8 cellular contexts compared by ENCODE assay signal in genomic region chr6:20213271-20213798, GRCh38. TPM values are rescaled to one million over a fixed set of nuclear protein-coding genes. Genes with fewer than 3 reads are reported as not detected.
DNase-seq lines count a peak whose midpoint lies in the region; ATAC-seq and TF ChIP-seq lines count a peak whose summit lies in the region.

No MANE protein-coding gene starts in this region.

- H3K36me3 ChIP-seq in iPS-18a (ENCODE audit: control insufficient read depth, low read depth, low read length) = no peaks in the 10 kb centered on the region

- H3K4me3 ChIP-seq in iPS-18a (ENCODE audit: low read length) = peak overlapping the region; percentile 64

- intact Hi-C loops in posterior vena cava (cut with DNase I) = loop anchor here (5.0 kb wide), 1 partner anchor 86 kb away; no protein-coding TSS in a partner anchor

- POLR2A ChIA-PET in activated CD4-positive, alpha-beta T cell treated with anti-CD3 and anti-CD28 coated beads, Interleukin-2, amount 10 ng/mL, durations not matched to agents 7 days and 5 days (lab: Charles Lee) = interaction anchor here (0.5 to 0.7 kb wide), 4 partner anchors 42 to 521 kb away, joined by 3 read pairs; no protein-coding TSS in a partner anchor
- POLR2A ChIA-PET in WTC11 (lab: Charles Lee) = interaction anchor here (0.7 to 1.9 kb wide), 3 partner anchors 9 to 189 kb away, joined by 3 to 6 read pairs (median 6); no protein-coding TSS in a partner anchor

- no peak overlapping the region for H3K27ac ChIP-seq in iPS-18a (ENCODE audit: low read length)

- no peaks in the 10 kb centered on the region for H3K9me3 Mint-ChIP-seq in activated CD4-positive, alpha-beta T cell treated with anti-CD3 and anti-CD28 coated beads, Interleukin-2, amount 10 ng/mL, durations not matched to agents 7 days and 5 days
- no peaks in the 10 kb centered on the region for H3K9me3 Mint-ChIP-seq in WTC11
- no peaks in the 10 kb centered on the region for H3K9me3 Mint-ChIP-seq in stimulated activated naive CD8-positive, alpha-beta T cell treated with anti-CD3 and anti-CD28 coated beads, Interleukin-15, amount 100 ng/mL, for 72 hours

- H3K4me3 Mint-ChIP-seq in activated CD4-positive, alpha-beta T cell treated with anti-CD3 and anti-CD28 coated beads, Interleukin-2, amount 10 ng/mL, durations not matched to agents 7 days and 5 days = peak overlapping the region; percentile 97
- H3K4me3 Mint-ChIP-seq in WTC11 = peak overlapping the region; percentile 78
- peak overlapping the region; percentile 84 to 93 for H3K4me3 Mint-ChIP-seq in stimulated activated naive CD8-positive, alpha-beta T cell treated with anti-CD3 and anti-CD28 coated beads, Interleukin-15, amount 100 ng/mL, for 72 hours

- no peak for TF ChIP-seq CTCF in WTC11 (IDR thresholded peaks at IDR 0.05)

- peaks cover 18% of the 10 kb centered on the region for H3K27me3 ChIP-seq in iPS-18a (ENCODE audit: control insufficient read depth, insufficient read depth, low read length)

- H3K27ac Mint-ChIP-seq in activated CD4-positive, alpha-beta T cell treated with anti-CD3 and anti-CD28 coated beads, Interleukin-2, amount 10 ng/mL, durations not matched to agents 7 days and 5 days = peak overlapping the region; percentile 94
- peak overlapping the region; percentile 93 for H3K27ac Mint-ChIP-seq in WTC11
- peak overlapping the region; percentile 95 to 96 for H3K27ac Mint-ChIP-seq in stimulated activated naive CD8-positive, alpha-beta T cell treated with anti-CD3 and anti-CD28 coated beads, Interleukin-15, amount 100 ng/mL, for 72 hours

- peak; percentile 35 for DNase-seq in activated CD4-positive, alpha-beta T cell treated with anti-CD3 and anti-CD28 coated beads, Interleukin-2, amount 10 ng/mL, durations not matched to agents 7 days and 5 days
- no peak for DNase-seq in activated CD4-positive, alpha-beta T cell treated with anti-CD3 and anti-CD28 coated beads for 4 hours
- DNase-seq in WTC11 (ENCODE audit: low spot score) = no peak
- DNase-seq in stimulated activated naive CD8-positive, alpha-beta T cell treated with anti-CD3 and anti-CD28 coated beads, Interleukin-15, amount 100 ng/mL, for 72 hours = no peak
- no peak for DNase-seq in posterior vena cava (ENCODE audit: low spot score)
- no peak for DNase-seq in activated CD4-positive, CD25-positive, alpha-beta regulatory T cell treated with anti-CD3 and anti-CD28 coated beads, Interleukin-2, amount 50 U/mL, for 72 hours

- no peak overlapping the region for H3K9ac ChIP-seq in iPS-18a (ENCODE audit: low read length)

- CTCF ChIA-PET in activated CD4-positive, alpha-beta T cell treated with anti-CD3 and anti-CD28 coated beads, Interleukin-2, amount 10 ng/mL, durations not matched to agents 7 days and 5 days (lab: Charles Lee) = interaction anchor here (0.6 to 2.1 kb wide), 7 partner anchors 8 to 201 kb away, joined by 3 to 6 read pairs (median 4); no protein-coding TSS in a partner anchor
- CTCF ChIA-PET in WTC11 (lab: Charles Lee) = interaction anchor here (0.6 to 3.6 kb wide), 6 partner anchors 10 to 1468 kb away, joined by 3 to 18 read pairs (median 4); no protein-coding TSS in a partner anchor

- H3K4me1 Mint-ChIP-seq in activated CD4-positive, alpha-beta T cell treated with anti-CD3 and anti-CD28 coated beads, Interleukin-2, amount 10 ng/mL, durations not matched to agents 7 days and 5 days = peaks cover 38% of the 10 kb centered on the region
- H3K4me1 Mint-ChIP-seq in WTC11 = peaks cover 25% of the 10 kb centered on the region
- H3K4me1 Mint-ChIP-seq in stimulated activated naive CD8-positive, alpha-beta T cell treated with anti-CD3 and anti-CD28 coated beads, Interleukin-15, amount 100 ng/mL, for 72 hours = peaks cover 29% of the 10 kb centered on the region

- H3K9me3 ChIP-seq in iPS-18a (ENCODE audit: control insufficient read depth, low read depth, low read length) = no peaks in the 10 kb centered on the region

- ATAC-seq in WTC11 = no peak
- ATAC-seq in stimulated activated naive CD8-positive, alpha-beta T cell treated with anti-CD3 and anti-CD28 coated beads, Interleukin-15, amount 100 ng/mL, for 72 hours = no peak
- no peak for ATAC-seq in GM18861 (IDR thresholded peaks at IDR 0.05; ENCODE audit: unreplicated experiment)

- H3K27me3 Mint-ChIP-seq in activated CD4-positive, alpha-beta T cell treated with anti-CD3 and anti-CD28 coated beads, Interleukin-2, amount 10 ng/mL, durations not matched to agents 7 days and 5 days = no peaks in the 10 kb centered on the region
- no peaks in the 10 kb centered on the region; the same call in 1 of the 2 replicates for H3K27me3 Mint-ChIP-seq in WTC11 (ENCODE audit: low read depth)
- H3K27me3 Mint-ChIP-seq in stimulated activated naive CD8-positive, alpha-beta T cell treated with anti-CD3 and anti-CD28 coated beads, Interleukin-15, amount 100 ng/mL, for 72 hours = peaks cover 12% of the 10 kb centered on the region

- peaks cover 14% of the 10 kb centered on the region for H3K4me1 ChIP-seq in iPS-18a (ENCODE audit: control insufficient read depth, low read depth, low read length)

- H3K36me3 Mint-ChIP-seq in activated CD4-positive, alpha-beta T cell treated with anti-CD3 and anti-CD28 coated beads, Interleukin-2, amount 10 ng/mL, durations not matched to agents 7 days and 5 days (ENCODE audit: low read depth) = peaks cover 3% of the 10 kb centered on the region
- no peaks in the 10 kb centered on the region for H3K36me3 Mint-ChIP-seq in WTC11

TF ChIP-seq in WTC11, 78 proteins besides CTCF, POLR2A, EP300 and RAD21 (continues in another document):
- TF ChIP-seq CREM (CRISPR knock-in tag; IDR thresholded peaks at IDR 0.05) = no peak
- TF ChIP-seq ZBTB21 (CRISPR knock-in tag; IDR thresholded peaks at IDR 0.05; ENCODE audit: borderline replicate concordance) = no peak
- no peak for TF ChIP-seq E2F5 (CRISPR knock-in tag; IDR thresholded peaks at IDR 0.05)
- no peak for TF ChIP-seq IRF1 (CRISPR knock-in tag; IDR thresholded peaks at IDR 0.05)
- no peak for TF ChIP-seq ZNF232 (CRISPR knock-in tag; IDR thresholded peaks at IDR 0.05)
- no peak for TF ChIP-seq SMAD4 (CRISPR knock-in tag; IDR thresholded peaks at IDR 0.05)
- TF ChIP-seq AR (CRISPR knock-in tag; IDR thresholded peaks at IDR 0.05) = no peak
- no peak for TF ChIP-seq ZNF423 (CRISPR knock-in tag; IDR thresholded peaks at IDR 0.05)
- TF ChIP-seq ETV6 (CRISPR knock-in tag; IDR thresholded peaks at IDR 0.05) = no peak
- no peak for TF ChIP-seq SOX15 (CRISPR knock-in tag; IDR thresholded peaks at IDR 0.05)
- TF ChIP-seq NFE2L1 (CRISPR knock-in tag; IDR thresholded peaks at IDR 0.05) = no peak
- TF ChIP-seq E2F4 (CRISPR knock-in tag; IDR thresholded peaks at IDR 0.05; ENCODE audit: borderline replicate concordance, low read depth) = no peak
- TF ChIP-seq NFYB (CRISPR knock-in tag; conservative IDR thresholded peaks at IDR 0.05; ENCODE audit: low read depth) = no peak
- no peak for TF ChIP-seq CBFB (CRISPR knock-in tag; IDR thresholded peaks at IDR 0.05; ENCODE audit: low read depth)

RNA-seq across cellular contexts. Expression of gene MBOAT1, which starts 1.1 kb away (rescaled TPM):
- 10 to 100 TPM; 30.6 to 33.0 TPM for total RNA-seq in activated CD4-positive, alpha-beta T cell treated with anti-CD3 and anti-CD28 coated beads, Interleukin-2, amount 10 ng/mL, durations not matched to agents 7 days and 5 days
- total RNA-seq in WTC11 (2021) (16.3 to 22.9 TPM (median 16.5 TPM) in 3 replicates), posterior vena cava (1 to 10 TPM; 6.1 to 8.7 TPM)
